Comparison of ENCODE assay signal across 17 cellular contexts in the genomic region with DNA sequence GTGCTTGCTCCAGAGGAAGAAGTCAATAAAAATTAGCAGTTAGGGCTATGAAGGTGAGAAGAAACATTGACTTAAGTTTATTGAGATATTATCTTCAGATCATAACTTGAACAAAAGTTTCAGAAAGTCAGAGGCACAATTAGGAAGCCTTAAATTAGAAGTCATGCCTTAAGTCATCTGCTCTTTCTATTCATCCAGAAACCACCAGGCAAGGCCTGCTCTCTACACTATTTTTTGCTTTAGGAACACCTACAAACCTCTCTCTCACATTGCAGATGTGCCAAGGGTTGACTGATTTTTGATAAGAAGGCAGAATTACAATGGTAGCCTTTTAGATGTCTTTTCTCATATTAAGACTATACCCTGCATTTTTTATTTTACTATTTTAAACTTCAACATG.
DNase-seq lines count a peak whose midpoint lies in the region; ATAC-seq and TF ChIP-seq lines count a peak whose summit lies in the region.
"Had no signal": no experiment of that assay in that cellular context is flagged by ENCODE, and none has a peak within 500 bp of the region (broad histone marks: within the 10 kb centered on the region; RNA-seq: fewer than 3 reads in every experiment).

No MANE protein-coding gene starts in this region.

- in situ Hi-C loops in GM13977 (cut with MboI; ENCODE audit: low pct_unique_long_range_greater_than_20kb, low sequenced_read_pairs, unreplicated experiment), result no loop called here

- TF ChIP-seq CTCF in GM13977 (IDR thresholded peaks at IDR 0.05; ENCODE audit: extremely low read depth, insufficient read depth, missing control alignments), result no peak

- ATAC-seq in GM19351 (IDR thresholded peaks at IDR 0.05; ENCODE audit: unreplicated experiment), result peak; percentile 52
- ATAC-seq in HG03378 (IDR thresholded peaks at IDR 0.05; ENCODE audit: unreplicated experiment), result peak; percentile 57
- ATAC-seq in GM18498 (IDR thresholded peaks at IDR 0.05; ENCODE audit: unreplicated experiment), result no peak
- no peak for ATAC-seq in GM21528 (IDR thresholded peaks at IDR 0.05; ENCODE audit: low FRiP score, unreplicated experiment)

- DNase-seq in GM13977 (ENCODE audit: low spot score) (peak; percentile 17), NCI-H446 (lab: John Stamatoyannopoulos, UW) (no peak)
- no peak for DNase-seq in activated CD8-positive, alpha-beta memory T cell treated with anti-CD3 and anti-CD28 coated beads, Interleukin-2, amount 50 U/mL, for 4 hours
- DNase-seq: ACHN; BE2C; C1 segment of cervical spinal cord; CD4-positive, CD25-positive, alpha-beta regulatory T cell; CD8-positive, alpha-beta memory T cell; COR-L47; DMS153; DMS79 treated with DMSO at 0.1 percent for 48 hours; GF-D8; GM23248 had no signal

Comparison
In these comparisons a context has a peak if more than half of its experiments do, and no peak if none do; other contexts are left out.
1. ATAC-seq: peak in GM19351 (single experiment) and HG03378 (single experiment); none in GM18498 (single experiment) and GM21528 (single experiment).